Comparison of ENCODE assay signal across 8 cellular contexts in the genomic region with DNA sequence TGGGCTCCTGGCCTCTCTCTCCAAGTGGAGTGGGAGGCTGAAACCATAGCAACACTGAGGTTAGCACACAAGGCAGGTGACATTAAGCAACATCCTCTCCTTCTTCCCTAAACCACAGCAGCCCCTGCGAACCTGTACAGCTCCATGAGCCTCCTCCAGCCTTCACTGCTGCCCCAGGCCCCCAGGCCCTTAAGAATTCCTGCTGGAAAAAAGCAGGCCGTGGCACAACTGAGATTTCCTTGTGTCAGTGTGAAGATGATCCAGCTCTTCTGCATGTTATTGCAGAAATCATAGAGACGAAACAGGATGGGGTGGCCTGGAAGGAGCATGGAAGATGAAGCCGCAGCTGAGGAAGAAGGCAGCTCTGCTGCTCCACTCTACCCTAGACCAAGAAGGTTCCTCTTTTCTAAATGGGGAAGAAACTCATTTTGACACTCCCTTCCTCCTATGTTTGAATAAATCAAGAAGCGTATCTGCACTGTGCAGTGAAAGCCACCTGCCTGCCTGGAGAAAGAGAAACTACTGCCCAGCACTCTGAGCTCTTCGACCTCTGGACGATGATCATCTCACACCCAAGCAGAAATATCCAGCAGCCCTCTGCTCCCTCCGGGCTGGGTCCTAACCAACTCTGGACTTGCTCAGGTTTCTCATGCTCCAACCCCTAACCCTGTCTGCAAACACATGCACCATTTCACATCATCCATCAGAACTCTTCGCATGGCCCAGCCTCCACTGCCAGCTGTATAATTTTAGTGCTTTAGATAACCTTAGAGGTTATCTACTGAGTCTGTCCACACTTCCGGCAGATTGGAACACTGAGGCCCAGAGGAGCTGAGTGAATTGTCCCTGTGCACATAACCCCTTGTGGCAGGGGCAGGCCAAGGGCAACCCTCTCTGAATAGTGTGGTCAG. TPM values are rescaled to one million over a fixed set of nuclear protein-coding genes. Genes with fewer than 3 reads are reported as not detected.
DNase-seq lines count a peak whose midpoint lies in the region; ATAC-seq and TF ChIP-seq lines count a peak whose summit lies in the region.

No MANE protein-coding gene starts in this region.

- H3K4me3 Mint-ChIP-seq in activated T-cell treated with anti-CD3 and anti-CD28 coated beads, Interleukin-2, amount 50 U/mL, for 4 hours = no peak overlapping the region

- peak; percentile 87 for ATAC-seq in GM19035 (IDR thresholded peaks at IDR 0.05; ENCODE audit: unreplicated experiment)
- peak; percentile 86 for ATAC-seq in HG02970 (IDR thresholded peaks at IDR 0.05; ENCODE audit: low FRiP score, unreplicated experiment)
- ATAC-seq in sciatic nerve = peak; percentile 72
- ATAC-seq in activated T-cell treated with anti-CD3 and anti-CD28 coated beads, Interleukin-2, amount 50 U/mL, for 4 hours = no peak

- peaks cover 11% of the 10 kb centered on the region for H3K27me3 Mint-ChIP-seq in activated T-cell treated with anti-CD3 and anti-CD28 coated beads, Interleukin-2, amount 50 U/mL, for 4 hours (ENCODE audit: low read depth)

- no peaks in the 10 kb centered on the region for H3K9me3 Mint-ChIP-seq in activated T-cell treated with anti-CD3 and anti-CD28 coated beads, Interleukin-2, amount 50 U/mL, for 4 hours

- no peak for DNase-seq in sciatic nerve (ENCODE audit: low spot score)
- DNase-seq in SHP77 treated with DMSO at 0.1 percent for 48 hours (lab: John Stamatoyannopoulos, UW) = no peak
- no peak for DNase-seq in COR-L47 (lab: John Stamatoyannopoulos, UW)
- no peak for DNase-seq in SW480 (ENCODE audit: low spot score)
- DNase-seq in activated T-cell treated with anti-CD3 and anti-CD28 coated beads, Interleukin-2, amount 50 U/mL, for 4 hours = no peak

- H3K36me3 Mint-ChIP-seq in activated T-cell treated with anti-CD3 and anti-CD28 coated beads, Interleukin-2, amount 50 U/mL, for 4 hours (ENCODE audit: insufficient read depth) = no peaks in the 10 kb centered on the region

- intact Hi-C loops in sciatic nerve (cut with DNase I) = loop anchor here (5.0 kb wide), 1 partner anchor 868 kb away; no protein-coding TSS in a partner anchor

- peak; percentile 38; the same call in 1 of the 2 replicates for TF ChIP-seq POLR2A in Raji (IDR thresholded peaks at IDR 0.05; ENCODE audit: insufficient read depth, low read depth, low read length)

- H3K4me1 Mint-ChIP-seq in activated T-cell treated with anti-CD3 and anti-CD28 coated beads, Interleukin-2, amount 50 U/mL, for 4 hours (ENCODE audit: low read depth) = peaks cover 11% of the 10 kb centered on the region

RNA-seq across cellular contexts. Expression of a gene that starts 20.7 kb away (rescaled TPM):
- total RNA-seq in sciatic nerve = 19.7 TPM
- total RNA-seq in activated T-cell treated with anti-CD3 and anti-CD28 coated beads, Interleukin-2, amount 50 U/mL, for 4 hours = 10 to 100 TPM; 14.9 to 16.4 (median 16.1) TPM

RNA-seq across cellular contexts. Expression of a gene that starts 33.0 kb away (rescaled TPM):
- 27.6 TPM for total RNA-seq in sciatic nerve
- 10 to 100 TPM; 35.9 to 38.3 (median 37.2) TPM for total RNA-seq in activated T-cell treated with anti-CD3 and anti-CD28 coated beads, Interleukin-2, amount 50 U/mL, for 4 hours

RNA-seq across cellular contexts. Expression of a gene that starts 49.5 kb away (rescaled TPM):
- not detected for total RNA-seq in sciatic nerve
- total RNA-seq in activated T-cell treated with anti-CD3 and anti-CD28 coated beads, Interleukin-2, amount 50 U/mL, for 4 hours = not detected

RNA-seq across cellular contexts. Expression of a gene that starts 53.9 kb away (rescaled TPM):
- 46.4 TPM for total RNA-seq in sciatic nerve
- 10 to 100 TPM; 59.8 to 72.6 (median 70.1) TPM for total RNA-seq in activated T-cell treated with anti-CD3 and anti-CD28 coated beads, Interleukin-2, amount 50 U/mL, for 4 hours

Comparison
In these comparisons a context has a peak if more than half of its experiments do, and no peak if none do; other contexts are left out.
1. ATAC-seq: peak in GM19035 (single experiment), HG02970 (single experiment) and sciatic nerve (single experiment); none in activated T-cell treated with anti-CD3 and anti-CD28 coated beads, Interleukin-2, amount 50 U/mL, for 4 hours (0 of 2).